Comparison of ENCODE assay signal across 8 cellular contexts in genomic region chr10:15369642-15370211, GRCh38. TPM values are rescaled to one million over a fixed set of nuclear protein-coding genes. Genes with fewer than 3 reads are reported as not detected.
DNase-seq lines count a peak whose midpoint lies in the region; ATAC-seq and TF ChIP-seq lines count a peak whose summit lies in the region.

No MANE protein-coding gene starts in this region.

- H3K9me3 ChIP-seq in BLaER1: peaks cover 13% of the 10 kb centered on the region
- H3K9me3 ChIP-seq in colonic mucosa: no peaks in the 10 kb centered on the region
- H3K9me3 ChIP-seq in tibial nerve: no peaks in the 10 kb centered on the region

- H3K4me1 ChIP-seq in BLaER1: peaks cover 27% of the 10 kb centered on the region
- no peaks in the 10 kb centered on the region for H3K4me1 ChIP-seq in colonic mucosa
- H3K4me1 ChIP-seq in tibial nerve: peaks cover 0 to 48% (median 5%) of the 10 kb centered on the region in 4 donors

- ATAC-seq in GM21717 (IDR thresholded peaks at IDR 0.05; ENCODE audit: unreplicated experiment): no peak

- H3K27ac ChIP-seq in BLaER1: peak overlapping the region; percentile 94
- H3K27ac ChIP-seq in colonic mucosa: peak overlapping the region; percentile 52
- peak overlapping the region; percentile 50 to 92 (median 76) for H3K27ac ChIP-seq in tibial nerve

- no peak for TF ChIP-seq EP300 in tibial nerve (IDR thresholded peaks at IDR 0.05)

- no peak for TF ChIP-seq POLR2A in tibial nerve (IDR thresholded peaks at IDR 0.05)

- 14 to 17% methylated on average over 23 of the region's 23 CpGs for WGBS in tibial nerve, 2 donors

- H3K4me3 ChIP-seq in BLaER1 (peak overlapping the region; percentile 92), LNCaP clone FGC (ENCODE audit: low read depth, low read length) (peak overlapping the region; percentile 57), colonic mucosa (peak overlapping the region; percentile 83), tibial nerve (peak overlapping the region; percentile 58 to 88 (median 66))

- no peak for DNase-seq in LNCaP clone FGC (ENCODE audit: low read depth)
- DNase-seq in colonic mucosa: peak; percentile 43
- DNase-seq in lung microvascular endothelial cell (ENCODE audit: low read depth in 2 of 2): peak; percentile 19 to 30
- DNase-seq in tibial nerve (ENCODE audit: low spot score in 2 of 2): no peak
- DNase-seq in DMS153 (lab: John Stamatoyannopoulos, UW): no peak
- DNase-seq in NCI-H226: no peak

- H4K20me1 ChIP-seq in BLaER1: peaks cover 40% of the 10 kb centered on the region

- H3K36me3 ChIP-seq in BLaER1 (peaks cover 9% of the 10 kb centered on the region), colonic mucosa (no peaks in the 10 kb centered on the region), tibial nerve (no peaks in the 10 kb centered on the region)

- no peak for TF ChIP-seq CTCF in LNCaP clone FGC (IDR thresholded peaks at IDR 0.05; ENCODE audit: control insufficient read depth, extremely low read depth, insufficient read depth)
- TF ChIP-seq CTCF in colonic mucosa (IDR thresholded peaks at IDR 0.05): no peak
- TF ChIP-seq CTCF in tibial nerve (IDR thresholded peaks at IDR 0.05): no peak

- intact Hi-C loops in colonic mucosa (cut with DNase I): loop anchor here (2.0 to 5.0 kb wide), 3 partner anchors 52 to 159 kb away; no protein-coding TSS in a partner anchor

- H3K9ac ChIP-seq in BLaER1: peak overlapping the region; percentile 97
- peak overlapping the region; percentile 69 to 78 for H3K9ac ChIP-seq in colonic mucosa (ENCODE audit: low read depth in 2 of 2, low read length in 2 of 2)

- H3K4me2 ChIP-seq in BLaER1: peak overlapping the region; percentile 99

- H3K27me3 ChIP-seq in BLaER1: no peaks in the 10 kb centered on the region
- no peaks in the 10 kb centered on the region for H3K27me3 ChIP-seq in colonic mucosa
- no peaks in the 10 kb centered on the region for H3K27me3 ChIP-seq in tibial nerve

RNA-seq across cellular contexts. Expression of gene FAM171A1, which starts 1.4 kb away (rescaled TPM):
- 10 to 100 TPM; 50.9 to 65.8 TPM for total RNA-seq in colonic mucosa
- 27.2 and 40.9 TPM in 2 replicates for total RNA-seq in lung microvascular endothelial cell
- total RNA-seq in tibial nerve: 10 to 100 TPM; 15.3 to 31.2 (median 21.2) TPM

Comparison
In these comparisons a context has a peak if more than half of its experiments do, and no peak if none do; other contexts are left out.
1. DNase-seq: peak in colonic mucosa (single experiment) and lung microvascular endothelial cell (2 of 2); none in LNCaP clone FGC (single experiment), tibial nerve (0 of 2), DMS153 (single experiment) and NCI-H226 (single experiment).
2. Peak in every context shown above with its lines, with median percentiles within 50 percentile points of each other: H3K27ac ChIP-seq and H3K4me3 ChIP-seq.